1 cellular context compared by ENCODE assay signal in genomic region chr16:67226804-67227566, GRCh38.
TF ChIP-seq lines count a peak whose summit lies in the region.

TSS of gene TMEM208 (plus strand) at chr16:67227130. CDS start at chr16:67227219, 89 bp downstream.

TF ChIP-seq in GM12878, 131 proteins besides CTCF, POLR2A, EP300 and RAD21 (continued from another document and continues in another):
- TF ChIP-seq ZBTB11 (CRISPR knock-in tag; IDR thresholded peaks at IDR 0.05): no peak
- TF ChIP-seq RAD51 (IDR thresholded peaks at IDR 0.05): no peak
- TF ChIP-seq BCL11A (IDR thresholded peaks at IDR 0.05; ENCODE audit: low read depth, low read length): no peak
- TF ChIP-seq RB1 (IDR thresholded peaks at IDR 0.05; ENCODE audit: borderline replicate concordance): peak; percentile 66; the same call in 1 of the 2 replicates
- no peak for TF ChIP-seq CHD4 (IDR thresholded peaks at IDR 0.05)
- TF ChIP-seq STAT3 (IDR thresholded peaks at IDR 0.05; ENCODE audit: low read depth, low read length): no peak
- no peak for TF ChIP-seq WRNIP1 (IDR thresholded peaks at IDR 0.05; ENCODE audit: borderline replicate concordance, low read depth, low read length)
- TF ChIP-seq SIN3A (IDR thresholded peaks at IDR 0.05; ENCODE audit: low read depth, low read length): peak; percentile 98
- peak; percentile 87; the same call in 1 of the 2 replicates for TF ChIP-seq STAT1 (conservative IDR thresholded peaks at IDR 0.05)
- TF ChIP-seq SIX5 (IDR thresholded peaks at IDR 0.05; ENCODE audit: low read depth, low read length, severe bottlenecking): peak; percentile 96
- peak; percentile 55; the same call in 1 of the 2 replicates for TF ChIP-seq PAX5 (IDR thresholded peaks at IDR 0.05; ENCODE audit: borderline replicate concordance, low read depth, low read length)
- TF ChIP-seq NR2C2 (IDR thresholded peaks at IDR 0.05; ENCODE audit: borderline replicate concordance, control insufficient read depth, insufficient read length, low read depth): no peak
- TF ChIP-seq NFYA (IDR thresholded peaks at IDR 0.05; ENCODE audit: borderline replicate concordance, low read depth, low read length): no peak
- TF ChIP-seq USF2 (IDR thresholded peaks at IDR 0.05; ENCODE audit: borderline replicate concordance, low read depth, low read length): no peak
- peak; percentile 99 for TF ChIP-seq RUNX3 (IDR thresholded peaks at IDR 0.05; ENCODE audit: low read length)
- TF ChIP-seq IRF5 (IDR thresholded peaks at IDR 0.05; ENCODE audit: borderline replicate concordance): no peak
- peak; percentile 86; the same call in 1 of the 2 replicates for TF ChIP-seq ZNF207 (IDR thresholded peaks at IDR 0.05; ENCODE audit: borderline replicate concordance)
- TF ChIP-seq ZSCAN29 (IDR thresholded peaks at IDR 0.05): no peak
- TF ChIP-seq MEF2B (IDR thresholded peaks at IDR 0.05; ENCODE audit: partially characterized antibody, poor library complexity, severe bottlenecking): peak; percentile 33
- no peak for TF ChIP-seq CUX1 (IDR thresholded peaks at IDR 0.05; ENCODE audit: insufficient replicate concordance, low read depth, low read length)
- no peak for TF ChIP-seq EED (IDR thresholded peaks at IDR 0.05; ENCODE audit: low read depth)
- TF ChIP-seq MAX (IDR thresholded peaks at IDR 0.05; ENCODE audit: low read depth, low read length): peak; percentile 66
- 0 out of 2 replicates have a peak, but pooled peaks have one; percentile 41 for TF ChIP-seq SMARCA5 (IDR thresholded peaks at IDR 0.05)
- TF ChIP-seq ASH2L (IDR thresholded peaks at IDR 0.05; ENCODE audit: borderline replicate concordance, low read depth): no peak
- no peak for TF ChIP-seq ZBED1 (IDR thresholded peaks at IDR 0.05; ENCODE audit: borderline replicate concordance)
- peak; percentile 29; the same call in 1 of the 2 replicates for TF ChIP-seq JUND (IDR thresholded peaks at IDR 0.05; ENCODE audit: low read depth, low read length)
- peak; percentile 85; the same call in 1 of the 2 replicates for TF ChIP-seq HDAC2 (IDR thresholded peaks at IDR 0.05)
- TF ChIP-seq CREM (IDR thresholded peaks at IDR 0.05; ENCODE audit: low read depth): peak; percentile 100
- TF ChIP-seq TCF7 (IDR thresholded peaks at IDR 0.05; ENCODE audit: borderline replicate concordance): no peak
- no peak for TF ChIP-seq PBX3 (IDR thresholded peaks at IDR 0.05; ENCODE audit: insufficient replicate concordance, low read depth, low read length)
- no peak for TF ChIP-seq ZNF622 (IDR thresholded peaks at IDR 0.05)
- TF ChIP-seq KDM1A (IDR thresholded peaks at IDR 0.05; ENCODE audit: borderline replicate concordance): no peak
- no peak for TF ChIP-seq EZH2 (IDR thresholded peaks at IDR 0.05; ENCODE audit: borderline replicate concordance, control insufficient read depth, low read depth, low read length)
- TF ChIP-seq SMAD1 (IDR thresholded peaks at IDR 0.05; ENCODE audit: low read depth, partially characterized antibody): peak; percentile 39
- peak; percentile 86 for TF ChIP-seq SREBF1 (IDR thresholded peaks at IDR 0.05; ENCODE audit: low read length)
- no peak for TF ChIP-seq NFIC (IDR thresholded peaks at IDR 0.05; ENCODE audit: low read depth, low read length)
- peak; percentile 94 for TF ChIP-seq ELK1 (IDR thresholded peaks at IDR 0.05; ENCODE audit: low read depth, low read length)
- TF ChIP-seq CEBPB (IDR thresholded peaks at IDR 0.05; ENCODE audit: borderline replicate concordance in 1 of 2, low read depth in 2 of 2, low read length in 2 of 2): no peak
- TF ChIP-seq TAF1 (IDR thresholded peaks at IDR 0.05; ENCODE audit: borderline replicate concordance, low read depth, low read length): peak; percentile 81; the same call in 1 of the 2 replicates
- TF ChIP-seq MTA3 (IDR thresholded peaks at IDR 0.05; ENCODE audit: borderline replicate concordance, low read length): no peak
- TF ChIP-seq NR2C1 (IDR thresholded peaks at IDR 0.05): peak; percentile 79
- TF ChIP-seq SUPT20H (IDR thresholded peaks at IDR 0.05; ENCODE audit: borderline replicate concordance, control insufficient read depth, low read depth, low read length): no peak
- TF ChIP-seq ATF3 (IDR thresholded peaks at IDR 0.05; ENCODE audit: borderline replicate concordance, extremely low read depth, low read depth, low read length): peak; percentile 98
- TF ChIP-seq MYC (IDR thresholded peaks at IDR 0.05; ENCODE audit: insufficient read depth, insufficient read length, insufficient replicate concordance, low read length, severe bottlenecking): peak; percentile 11
- peak; percentile 86; the same call in 1 of the 2 replicates for TF ChIP-seq HDGF (IDR thresholded peaks at IDR 0.05)
- peak; percentile 78 for TF ChIP-seq SREBF2 (IDR thresholded peaks at IDR 0.05; ENCODE audit: low read length)
- TF ChIP-seq SPI1 (IDR thresholded peaks at IDR 0.05; ENCODE audit: borderline replicate concordance, insufficient read depth, low read depth, low read length): peak; percentile 65
- TF ChIP-seq E2F4 (IDR thresholded peaks at IDR 0.05; ENCODE audit: low read depth, low read length): peak; percentile 71
- TF ChIP-seq ZBTB33 (IDR thresholded peaks at IDR 0.05): no peak
- no peak for TF ChIP-seq ZZZ3 (IDR thresholded peaks at IDR 0.05; ENCODE audit: control insufficient read depth, insufficient read length, low read depth)
- TF ChIP-seq CREB1 (IDR thresholded peaks at IDR 0.05; ENCODE audit: low read depth): peak; percentile 100
